9 cellular contexts compared by ENCODE assay signal in genomic region chr20:50338479-50339195, GRCh38.
DNase-seq lines count a peak whose midpoint lies in the region; ATAC-seq and TF ChIP-seq lines count a peak whose summit lies in the region.
"Had no signal": no experiment of that assay in that cellular context is flagged by ENCODE, and none has a peak within 500 bp of the region (broad histone marks: within the 10 kb centered on the region; RNA-seq: fewer than 3 reads in every experiment).

No MANE protein-coding gene starts in this region.

- no peak overlapping the region for H3K27ac ChIP-seq in CD8-positive, alpha-beta T cell (ENCODE audit: low read depth, low read length)
- no peak overlapping the region for H3K27ac ChIP-seq in right cardiac atrium (ENCODE audit: low read length)

- H3K27ac Mint-ChIP-seq in CD8-positive, alpha-beta T cell, result peak overlapping the region; percentile 80
- peak overlapping the region; percentile 94 for H3K27ac Mint-ChIP-seq in activated CD8-positive, alpha-beta T cell treated with anti-CD3 and anti-CD28 coated beads for 36 hours
- no peak overlapping the region for H3K27ac Mint-ChIP-seq in glutamatergic neuron (ENCODE audit: unreplicated experiment)
- H3K27ac Mint-ChIP-seq: IgD-negative memory B cell had no signal

- no peak overlapping the region for H3K4me3 ChIP-seq in CD8-positive, alpha-beta T cell (ENCODE audit: low read depth, low read length)
- H3K4me3 ChIP-seq in right cardiac atrium (ENCODE audit: low read length), result no peak overlapping the region

- intact Hi-C loops in CD8-positive, alpha-beta T cell (cut with DNase I, micrococcal nuclease), result loop anchor here in 1 of 2 experiments (5.0 kb wide), 1 partner anchor 49 kb away; no protein-coding TSS in a partner anchor
- intact Hi-C loops in activated CD8-positive, alpha-beta T cell treated with anti-CD3 and anti-CD28 coated beads for 36 hours (cut with micrococcal nuclease), result loop anchor here (5.0 kb wide), 1 partner anchor 114 kb away; no protein-coding TSS in a partner anchor
- intact Hi-C loops in right cardiac atrium (cut with DNase I), result no loop called here

- H3K36me3 ChIP-seq in CD8-positive, alpha-beta T cell (ENCODE audit: insufficient read depth, low read length), result no peaks in the 10 kb centered on the region

- H3K4me1 Mint-ChIP-seq in CD8-positive, alpha-beta T cell (ENCODE audit: low read depth), result peaks cover 25% of the 10 kb centered on the region
- peaks cover 38% of the 10 kb centered on the region for H3K4me1 Mint-ChIP-seq in activated CD8-positive, alpha-beta T cell treated with anti-CD3 and anti-CD28 coated beads for 36 hours (ENCODE audit: low read depth)
- no peaks in the 10 kb centered on the region for H3K4me1 Mint-ChIP-seq in glutamatergic neuron (ENCODE audit: low read depth, unreplicated experiment)

- POLR2A ChIA-PET in CD8-positive, alpha-beta T cell (lab: Charles Lee), result interaction anchor here (1.0 kb wide), 1 partner anchor 10 kb away, joined by 3 read pairs; no protein-coding TSS in a partner anchor
- POLR2A ChIA-PET in activated CD8-positive, alpha-beta T cell treated with anti-CD3 and anti-CD28 coated beads for 36 hours (lab: Charles Lee), result interaction anchor here (0.5 to 2.5 kb wide), 6 partner anchors 9 to 178 kb away, joined by 3 to 8 read pairs (median 4); no protein-coding TSS in a partner anchor

- peaks cover 24% of the 10 kb centered on the region for H3K4me1 ChIP-seq in CD8-positive, alpha-beta T cell (ENCODE audit: insufficient read depth, low read length)
- no peaks in the 10 kb centered on the region for H3K4me1 ChIP-seq in right cardiac atrium (ENCODE audit: control insufficient read depth, insufficient read depth, low read length)

- H3K27me3 ChIP-seq in CD8-positive, alpha-beta T cell (ENCODE audit: insufficient read depth, low read length), result no peaks in the 10 kb centered on the region
- H3K27me3 ChIP-seq in right cardiac atrium (ENCODE audit: control insufficient read depth, insufficient read depth), result no peaks in the 10 kb centered on the region

- H3K27me3 Mint-ChIP-seq in CD8-positive, alpha-beta T cell (ENCODE audit: low read depth), result no peaks in the 10 kb centered on the region
- peaks cover 4% of the 10 kb centered on the region for H3K27me3 Mint-ChIP-seq in activated CD8-positive, alpha-beta T cell treated with anti-CD3 and anti-CD28 coated beads for 36 hours
- H3K27me3 Mint-ChIP-seq in glutamatergic neuron (ENCODE audit: unreplicated experiment), result peaks cover 2% of the 10 kb centered on the region

- H3K9me3 ChIP-seq in CD8-positive, alpha-beta T cell (ENCODE audit: low read length), result no peaks in the 10 kb centered on the region
- no peaks in the 10 kb centered on the region for H3K9me3 ChIP-seq in right cardiac atrium (ENCODE audit: control insufficient read depth, low read length)

- DNase-seq in CD8-positive, alpha-beta T cell, result peak in 4 of 7 experiments; percentile 7 to 33 (median 19)
- peak; percentile 89 for DNase-seq in activated CD8-positive, alpha-beta T cell treated with anti-CD3 and anti-CD28 coated beads for 36 hours
- DNase-seq in right cardiac atrium, result no peak
- peak; percentile 28 to 42 for DNase-seq in stimulated activated CD4-positive, alpha-beta T cell treated with anti-CD3 and anti-CD28 coated beads, Interleukin-4, amount 100 ng/mL, for 4 hours
- no peak for DNase-seq in glutamatergic neuron
- DNase-seq in inferior parietal cortex (ENCODE audit: extremely low spot score), result no peak

- TF ChIP-seq CTCF in CD8-positive, alpha-beta T cell (IDR thresholded peaks at IDR 0.05), result no peak
- TF ChIP-seq CTCF in activated CD8-positive, alpha-beta T cell treated with anti-CD3 and anti-CD28 coated beads for 36 hours (IDR thresholded peaks at IDR 0.05), result peak; percentile 17
- no peak for TF ChIP-seq CTCF in glutamatergic neuron (IDR thresholded peaks at IDR 0.05; ENCODE audit: partially characterized antibody, unreplicated experiment)

- no peaks in the 10 kb centered on the region for H3K36me3 Mint-ChIP-seq in CD8-positive, alpha-beta T cell
- no peaks in the 10 kb centered on the region for H3K36me3 Mint-ChIP-seq in activated CD8-positive, alpha-beta T cell treated with anti-CD3 and anti-CD28 coated beads for 36 hours (ENCODE audit: low read depth)
- H3K36me3 Mint-ChIP-seq in glutamatergic neuron (ENCODE audit: unreplicated experiment), result no peaks in the 10 kb centered on the region
- H3K36me3 Mint-ChIP-seq: IgD-negative memory B cell had no signal

- 59% methylated on average over 9 of the region's 9 CpGs for WGBS in right cardiac atrium

- CTCF ChIA-PET in CD8-positive, alpha-beta T cell (lab: Charles Lee), result no interaction called here
- CTCF ChIA-PET in activated CD8-positive, alpha-beta T cell treated with anti-CD3 and anti-CD28 coated beads for 36 hours (lab: Charles Lee), result interaction anchor here (0.7 to 1.9 kb wide), 11 partner anchors 9 to 250 kb away, joined by 3 to 9 read pairs (median 4); partner anchors contain the start of gene CEBPB

- ATAC-seq in CD8-positive, alpha-beta T cell, result peak; percentile 59
- peak; percentile 55 for ATAC-seq in GM19468 (IDR thresholded peaks at IDR 0.05; ENCODE audit: extremely low read depth, unreplicated experiment)
- ATAC-seq in HG03571 (IDR thresholded peaks at IDR 0.05; ENCODE audit: unreplicated experiment), result peak; percentile 61
- ATAC-seq in activated CD8-positive, alpha-beta T cell treated with anti-CD3 and anti-CD28 coated beads for 36 hours, result peak; percentile 83
- peak; percentile 7 to 24 for ATAC-seq in right cardiac atrium

- peak overlapping the region; percentile 61 for H3K4me3 Mint-ChIP-seq in CD8-positive, alpha-beta T cell
- H3K4me3 Mint-ChIP-seq in activated CD8-positive, alpha-beta T cell treated with anti-CD3 and anti-CD28 coated beads for 36 hours, result peak overlapping the region; percentile 60
- no peak overlapping the region for H3K4me3 Mint-ChIP-seq in glutamatergic neuron (ENCODE audit: unreplicated experiment)

- no peaks in the 10 kb centered on the region for H3K9me3 Mint-ChIP-seq in CD8-positive, alpha-beta T cell
- H3K9me3 Mint-ChIP-seq in activated CD8-positive, alpha-beta T cell treated with anti-CD3 and anti-CD28 coated beads for 36 hours, result no peaks in the 10 kb centered on the region
- no peaks in the 10 kb centered on the region for H3K9me3 Mint-ChIP-seq in glutamatergic neuron (ENCODE audit: unreplicated experiment)
- H3K9me3 Mint-ChIP-seq: IgD-negative memory B cell had no signal

Comparison
In these comparisons a context has a peak if more than half of its experiments do, and no peak if none do; other contexts are left out.
1. ATAC-seq: peak in every context shown above with its lines; median percentile 83 in activated CD8-positive, alpha-beta T cell treated with anti-CD3 and anti-CD28 coated beads for 36 hours; 61 in HG03571; 59 in CD8-positive, alpha-beta T cell; 55 in GM19468; 16 in right cardiac atrium.
2. DNase-seq: peak in CD8-positive, alpha-beta T cell (4 of 7), activated CD8-positive, alpha-beta T cell treated with anti-CD3 and anti-CD28 coated beads for 36 hours (single experiment) and stimulated activated CD4-positive, alpha-beta T cell treated with anti-CD3 and anti-CD28 coated beads, Interleukin-4, amount 100 ng/mL, for 4 hours (2 of 2); none in right cardiac atrium (0 of 3), glutamatergic neuron (single experiment) and inferior parietal cortex (single experiment).